Comparison of ENCODE assay signal across 15 cellular contexts in the genomic region with DNA sequence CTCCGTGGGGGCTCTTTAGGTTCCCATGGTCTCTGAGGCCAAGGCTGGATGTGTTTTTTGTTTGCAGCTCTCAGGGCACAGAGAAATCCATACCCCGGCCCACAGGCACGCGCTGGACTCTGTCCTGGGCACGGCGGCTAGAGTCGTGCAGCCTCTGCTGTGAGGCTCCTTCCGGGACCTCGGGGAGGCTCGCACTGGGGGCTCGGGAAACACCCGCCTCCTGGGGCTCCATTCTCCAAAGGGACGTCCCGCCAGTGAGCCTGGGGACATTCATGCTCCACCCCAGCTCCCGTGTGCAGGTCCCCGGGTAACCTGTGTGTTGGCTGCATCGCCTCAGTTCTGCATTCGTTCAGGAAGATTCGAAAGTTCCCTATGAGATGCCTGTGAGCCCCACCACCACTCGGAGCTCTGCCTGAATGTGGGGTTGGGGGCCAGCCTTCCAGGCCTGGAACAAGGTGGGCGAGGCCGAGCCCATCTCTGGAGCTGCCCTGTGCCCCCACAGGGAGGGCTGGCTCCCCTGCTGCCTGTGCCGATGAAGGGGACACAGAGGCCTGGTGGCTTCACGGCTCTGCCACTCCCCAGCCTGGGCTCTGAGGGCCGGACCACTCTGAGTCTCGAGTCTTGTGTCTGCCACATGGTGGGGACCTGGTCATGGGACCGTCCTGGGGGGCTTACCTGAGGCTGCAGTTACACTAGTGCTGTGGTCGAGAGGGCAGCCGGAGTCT.
A peak's percentile ranks its signal among the peaks of the same experiment; 100 is the strongest.
DNase-seq lines count a peak whose midpoint lies in the region; TF ChIP-seq lines count a peak whose summit lies in the region.
"Had no signal": no experiment of that assay in that cellular context is flagged by ENCODE, and none has a peak within 500 bp of the region (broad histone marks: within the 10 kb centered on the region; RNA-seq: fewer than 3 reads in every experiment).

No MANE protein-coding gene starts in this region.

- no peaks in the 10 kb centered on the region for H3K9me3 ChIP-seq in BLaER1
- no peaks in the 10 kb centered on the region for H3K9me3 ChIP-seq in BLaER1 treated with 17β-estradiol and CSF1 and Interleukin-3, amounts not matched to agents 10 nM and 100 nM (replicated peaks in 1 of 11)
- H3K9me3 ChIP-seq: HAP-1 had no signal

- no peak overlapping the region for H3K9ac ChIP-seq in BLaER1
- no peak overlapping the region for H3K9ac ChIP-seq in BLaER1 treated with 17β-estradiol and CSF1 and Interleukin-3, amounts not matched to agents 10 nM and 100 nM

- peaks cover 61% of the 10 kb centered on the region for H3K4me1 Mint-ChIP-seq in brain
- peaks cover 24% of the 10 kb centered on the region for H3K4me1 Mint-ChIP-seq in progenitor cell of endocrine pancreas (ENCODE audit: low read depth)
- H3K4me1 Mint-ChIP-seq in activated naive CD4-positive, alpha-beta T cell treated with anti-CD3 and anti-CD28 coated beads, Interleukin-2, amount 10 ng/mL, durations not matched to agents 7 days and 5 days: no peaks in the 10 kb centered on the region
- H3K4me1 Mint-ChIP-seq: CD14-positive monocyte; CD8-positive, alpha-beta memory T cell had no signal

- peaks cover 31% of the 10 kb centered on the region for H3K27me3 ChIP-seq in BLaER1
- peaks cover 4 to 43% (median 29%) of the 10 kb centered on the region in 11 experiments; a peak in 20 of 22 replicates for H3K27me3 ChIP-seq in BLaER1 treated with 17β-estradiol and CSF1 and Interleukin-3, amounts not matched to agents 10 nM and 100 nM

- H3K9me3 Mint-ChIP-seq in brain (peaks cover 0 to 6% (median 3%) of the 10 kb centered on the region in 5 experiments), progenitor cell of endocrine pancreas (ENCODE audit: low read depth) (no peaks in the 10 kb centered on the region)
- no peaks in the 10 kb centered on the region for H3K9me3 Mint-ChIP-seq in activated naive CD4-positive, alpha-beta T cell treated with anti-CD3 and anti-CD28 coated beads, Interleukin-2, amount 10 ng/mL, durations not matched to agents 7 days and 5 days
- H3K9me3 Mint-ChIP-seq: CD4-positive, alpha-beta T cell; CD8-positive, alpha-beta memory T cell had no signal

- H3K27ac ChIP-seq in BLaER1: no peak overlapping the region
- H3K27ac ChIP-seq in BLaER1 treated with 17β-estradiol and CSF1 and Interleukin-3, amounts not matched to agents 10 nM and 100 nM: no peak overlapping the region

- no peak overlapping the region for H3K4me3 Mint-ChIP-seq in brain
- H3K4me3 Mint-ChIP-seq in progenitor cell of endocrine pancreas (ENCODE audit: low read depth): no peak overlapping the region
- H3K4me3 Mint-ChIP-seq in activated naive CD4-positive, alpha-beta T cell treated with anti-CD3 and anti-CD28 coated beads, Interleukin-2, amount 10 ng/mL, durations not matched to agents 7 days and 5 days: no peak overlapping the region
- H3K4me3 Mint-ChIP-seq: CD14-positive monocyte; CD4-positive, alpha-beta T cell; CD8-positive, alpha-beta memory T cell; HFFc6 had no signal

- peaks cover 21% of the 10 kb centered on the region for H3K4me1 ChIP-seq in BLaER1
- H3K4me1 ChIP-seq in BLaER1 treated with 17β-estradiol and CSF1 and Interleukin-3, amounts not matched to agents 10 nM and 100 nM: peaks cover 0 to 23% (median 17%) of the 10 kb centered on the region in 10 experiments; a peak in 13 of 20 replicates
- H3K4me1 ChIP-seq: HAP-1 had no signal

- H3K36me3 Mint-ChIP-seq in brain (no peaks in the 10 kb centered on the region), progenitor cell of endocrine pancreas (ENCODE audit: insufficient read depth) (peaks cover 1% of the 10 kb centered on the region)
- no peaks in the 10 kb centered on the region for H3K36me3 Mint-ChIP-seq in activated naive CD4-positive, alpha-beta T cell treated with anti-CD3 and anti-CD28 coated beads, Interleukin-2, amount 10 ng/mL, durations not matched to agents 7 days and 5 days
- H3K36me3 Mint-ChIP-seq: CD14-positive monocyte; CD8-positive, alpha-beta memory T cell had no signal

- H3K4me3 ChIP-seq in BLaER1: no peak overlapping the region
- H3K4me3 ChIP-seq in BLaER1 treated with 17β-estradiol and CSF1 and Interleukin-3, amounts not matched to agents 10 nM and 100 nM: no peak overlapping the region
- H3K4me3 ChIP-seq: HAP-1 had no signal

- peak overlapping the region; percentile 62 for H3K4me2 ChIP-seq in BLaER1
- peak overlapping the region in 8 of 11 experiments; percentile 47 to 72 (median 64); a peak in 16 of 22 replicates for H3K4me2 ChIP-seq in BLaER1 treated with 17β-estradiol and CSF1 and Interleukin-3, amounts not matched to agents 10 nM and 100 nM

- H3K27me3 Mint-ChIP-seq in brain: no peaks in the 10 kb centered on the region
- no peaks in the 10 kb centered on the region for H3K27me3 Mint-ChIP-seq in progenitor cell of endocrine pancreas
- no peaks in the 10 kb centered on the region for H3K27me3 Mint-ChIP-seq in activated naive CD4-positive, alpha-beta T cell treated with anti-CD3 and anti-CD28 coated beads, Interleukin-2, amount 10 ng/mL, durations not matched to agents 7 days and 5 days
- H3K27me3 Mint-ChIP-seq: CD4-positive, alpha-beta T cell had no signal

- H4K20me1 ChIP-seq in BLaER1: peaks cover 28% of the 10 kb centered on the region; the same call in 1 of the 2 replicates
- H4K20me1 ChIP-seq in BLaER1 treated with 17β-estradiol and CSF1 and Interleukin-3, amounts not matched to agents 10 nM and 100 nM: peaks cover 0 to 47% (median 6%) of the 10 kb centered on the region in 11 experiments; a peak in 9 of 22 replicates

- no peaks in the 10 kb centered on the region for H3K36me3 ChIP-seq in BLaER1
- no peaks in the 10 kb centered on the region for H3K36me3 ChIP-seq in BLaER1 treated with 17β-estradiol and CSF1 and Interleukin-3, amounts not matched to agents 10 nM and 100 nM
- H3K36me3 ChIP-seq: HAP-1 had no signal

- TF ChIP-seq CTCF in brain (conservative IDR thresholded peaks at IDR 0.05) (no peak), progenitor cell of endocrine pancreas (IDR thresholded peaks at IDR 0.05; ENCODE audit: unreplicated experiment) (no peak)

- DNase-seq in progenitor cell of endocrine pancreas (ENCODE audit: low spot score, unreplicated experiment): no peak
- DNase-seq in activated naive CD4-positive, alpha-beta T cell treated with anti-CD3 and anti-CD28 coated beads, Interleukin-2, amount 10 ng/mL, durations not matched to agents 7 days and 5 days: no peak
- DNase-seq in NCI-H1694 (lab: John Stamatoyannopoulos, UW): no peak
- DNase-seq: CD4-positive, alpha-beta T cell; CD8-positive, alpha-beta memory T cell; DMS 273 treated with DMSO at 0.1 percent for 48 hours; EL; GF-D8; GOT3; HFFc6 had no signal

- peak overlapping the region in 3 of 5 experiments; percentile 57 to 65 (median 61) for H3K27ac Mint-ChIP-seq in brain
- H3K27ac Mint-ChIP-seq in progenitor cell of endocrine pancreas: peak overlapping the region; percentile 83
- no peak overlapping the region for H3K27ac Mint-ChIP-seq in activated naive CD4-positive, alpha-beta T cell treated with anti-CD3 and anti-CD28 coated beads, Interleukin-2, amount 10 ng/mL, durations not matched to agents 7 days and 5 days
- H3K27ac Mint-ChIP-seq: CD14-positive monocyte; CD4-positive, alpha-beta T cell; CD8-positive, alpha-beta memory T cell; HFFc6 had no signal

- CTCF ChIA-PET in activated naive CD4-positive, alpha-beta T cell treated with anti-CD3 and anti-CD28 coated beads, Interleukin-2, amount 10 ng/mL, durations not matched to agents 7 days and 5 days (lab: Charles Lee): no interaction called here
